ENCODE assay signal across 8 cellular contexts in genomic region chr22:29308791-29309262, GRCh38. TPM values are rescaled to one million over a fixed set of nuclear protein-coding genes. Genes with fewer than 3 reads are reported as not detected.
DNase-seq lines count a peak whose midpoint lies in the region; ATAC-seq and TF ChIP-seq lines count a peak whose summit lies in the region.

No MANE protein-coding gene starts in this region.

- no peak overlapping the region for H2BK12ac ChIP-seq in mesenchymal stem cell (ENCODE audit: low read length in 2 of 2)

- no peak overlapping the region for H3K14ac ChIP-seq in mesenchymal stem cell (ENCODE audit: low read length in 2 of 2)

- H3K18ac ChIP-seq in mesenchymal stem cell (ENCODE audit: low read depth in 1 of 2, low read length in 2 of 2): no peak overlapping the region

- peaks cover 4 to 12% of the 10 kb centered on the region in 2 experiments for H3K27me3 ChIP-seq in mesenchymal stem cell (ENCODE audit: control insufficient read depth in 1 of 2, insufficient read depth in 1 of 2, low read length in 2 of 2)

- TF ChIP-seq CTCF in astrocyte of the cerebellum (IDR thresholded peaks at IDR 0.05; ENCODE audit: low read depth, low read length, missing control alignments): no peak

- H3K9me3 ChIP-seq in mesenchymal stem cell (ENCODE audit: control insufficient read depth, low read length): no peaks in the 10 kb centered on the region

- peaks cover 23% of the 10 kb centered on the region for H3K79me1 ChIP-seq in mesenchymal stem cell (replicated peaks; ENCODE audit: low read length, poor library complexity, severe bottlenecking)

- H3K23ac ChIP-seq in mesenchymal stem cell (ENCODE audit: low read length in 2 of 2): no peak overlapping the region

- no peak overlapping the region for H4K8ac ChIP-seq in mesenchymal stem cell (ENCODE audit: low read length)

- WGBS in mesenchymal stem cell: 72% methylated on average over 13 of the region's 13 CpGs

- ATAC-seq in HG02938 (IDR thresholded peaks at IDR 0.05; ENCODE audit: unreplicated experiment): no peak

- H3K4me3 ChIP-seq in astrocyte of the cerebellum (ENCODE audit: low read depth, low read length): peak overlapping the region; percentile 66
- peak overlapping the region in 1 of 2 experiments; percentile 96 for H3K4me3 ChIP-seq in mesenchymal stem cell (ENCODE audit: insufficient read depth in 1 of 2, low read depth in 1 of 2, low read length in 2 of 2)

- no peak overlapping the region for H3K4ac ChIP-seq in mesenchymal stem cell (ENCODE audit: low read depth in 1 of 2, low read length in 2 of 2)

- no peak overlapping the region for H2BK15ac ChIP-seq in mesenchymal stem cell (ENCODE audit: low read depth, poor library complexity, severe bottlenecking)

- H3K36me3 ChIP-seq in mesenchymal stem cell (ENCODE audit: control insufficient read depth in 1 of 2, insufficient read depth in 2 of 2, low read depth in 1 of 2, low read length in 2 of 2): peaks cover 4 to 43% of the 10 kb centered on the region in 2 experiments

- in situ Hi-C loops in astrocyte of the cerebellum (cut with HindIII; ENCODE audit: low sequenced_read_pairs): no loop called here
- in situ Hi-C loops in ACHN (cut with HindIII; ENCODE audit: low pct_ligation_motif_present, low pct_unique_long_range_greater_than_20kb, low sequenced_read_pairs): no loop called here

- H2BK5ac ChIP-seq in mesenchymal stem cell (ENCODE audit: low read depth, low read length, poor library complexity, severe bottlenecking): no peak overlapping the region

- H2AFZ ChIP-seq in mesenchymal stem cell (ENCODE audit: low read depth, low read length): no peak overlapping the region

- H3K9ac ChIP-seq in mesenchymal stem cell (ENCODE audit: low read length): peak overlapping the region; percentile 53

- peaks cover 52% of the 10 kb centered on the region for H3K4me1 ChIP-seq in mesenchymal stem cell (ENCODE audit: control insufficient read depth, insufficient read depth, low read depth, low read length)

- H3K4me2 ChIP-seq in mesenchymal stem cell (ENCODE audit: low read length, poor library complexity, severe bottlenecking): peak overlapping the region; percentile 54

- no peak overlapping the region for H2BK120ac ChIP-seq in mesenchymal stem cell (ENCODE audit: low read depth, low read length)

- peak; percentile 70 for DNase-seq in AG08396 (ENCODE audit: low spot score)
- peak; percentile 40 for DNase-seq in HuH-7 (ENCODE audit: low spot score)
- peak; percentile 73 for DNase-seq in astrocyte of the cerebellum (ENCODE audit: low read depth)
- peak; percentile 45 for DNase-seq in mesenchymal stem cell
- DNase-seq in ACHN: no peak
- DNase-seq in NCI-H1105 treated with DMSO at 0.1 percent for 48 hours (lab: John Stamatoyannopoulos, UW): no peak
- no peak for DNase-seq in AML-193 (lab: John Stamatoyannopoulos, UW)

- H2AK5ac ChIP-seq in mesenchymal stem cell (ENCODE audit: low read length, severe bottlenecking): peak overlapping the region; percentile 33

- peak overlapping the region; percentile 11 for H3K27ac ChIP-seq in mesenchymal stem cell (ENCODE audit: low read length, poor library complexity, severe bottlenecking)

- no peak overlapping the region for H4K91ac ChIP-seq in mesenchymal stem cell (ENCODE audit: low read length)

RNA-seq across cellular contexts. Expression of gene GAS2L1, which starts 2.4 kb away (rescaled TPM):
- 21.8 TPM for polyA plus RNA-seq in mesenchymal stem cell (2013, experiment 1 of 2)
- polyA plus RNA-seq in mesenchymal stem cell (2013, experiment 2 of 2): 22.6 TPM

RNA-seq across cellular contexts. Expression of gene RASL10A, which starts 6.7 kb away (rescaled TPM):
- 0.06 TPM for polyA plus RNA-seq in mesenchymal stem cell (2013, experiment 1 of 2)
- 0.04 TPM for polyA plus RNA-seq in mesenchymal stem cell (2013, experiment 2 of 2)

RNA-seq across cellular contexts. Expression of gene EWSR1, which starts 40.8 kb away (rescaled TPM):
- 174 TPM for polyA plus RNA-seq in mesenchymal stem cell (2013, experiment 1 of 2)
- polyA plus RNA-seq in mesenchymal stem cell (2013, experiment 2 of 2): 172 TPM

RNA-seq across cellular contexts. Expression of gene RHBDD3, which starts 41.0 kb away (rescaled TPM):
- polyA plus RNA-seq in mesenchymal stem cell (2013, experiment 1 of 2): 22.5 TPM
- 22.7 TPM for polyA plus RNA-seq in mesenchymal stem cell (2013, experiment 2 of 2)

Comparison
In these comparisons a context has a peak if more than half of its experiments do, and no peak if none do; other contexts are left out.
1. DNase-seq: peak in AG08396 (single experiment), HuH-7 (single experiment), astrocyte of the cerebellum (single experiment) and mesenchymal stem cell (single experiment); none in ACHN (single experiment), NCI-H1105 treated with DMSO at 0.1 percent for 48 hours (single experiment) and AML-193 (0 of 2).